9 cellular contexts compared by ENCODE assay signal in the genomic region with DNA sequence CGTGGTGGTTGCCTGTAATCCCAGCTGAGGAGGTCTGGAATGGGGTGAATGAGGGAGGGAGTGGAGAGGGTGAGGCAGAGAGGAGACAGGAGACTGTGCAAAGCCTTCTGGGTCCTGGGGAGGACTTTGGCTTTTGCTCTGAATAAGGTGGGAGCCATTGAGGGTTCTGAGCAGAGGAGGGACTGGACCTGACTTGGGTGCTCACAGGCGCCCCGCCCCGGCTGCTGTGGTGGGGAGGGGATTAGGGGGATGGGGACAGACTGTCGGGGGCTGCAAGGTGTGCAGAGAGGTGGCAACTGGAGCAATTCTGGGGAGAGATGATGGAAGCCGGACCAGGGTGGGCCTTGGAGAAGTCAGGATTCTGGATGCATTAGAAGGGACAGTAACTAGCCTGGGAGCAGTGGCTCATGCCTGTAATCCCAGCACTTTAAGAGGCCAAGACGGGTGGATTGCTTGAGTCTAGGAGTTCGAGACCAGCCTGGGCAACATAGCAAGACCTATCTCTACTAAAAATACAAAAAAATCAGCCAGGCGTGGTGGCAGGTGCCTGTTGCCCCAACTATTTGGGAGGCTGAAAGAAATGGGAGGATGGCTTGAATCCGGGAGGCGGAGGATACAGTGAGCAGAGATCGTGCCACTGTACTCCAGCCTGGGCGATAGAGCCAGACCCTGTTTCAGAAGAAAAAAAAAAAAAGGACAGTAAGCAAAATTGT. TPM values are rescaled to one million over a fixed set of nuclear protein-coding genes. Genes with fewer than 3 reads are reported as not detected.
DNase-seq lines count a peak whose midpoint lies in the region; ATAC-seq and TF ChIP-seq lines count a peak whose summit lies in the region.
"Had no signal": no experiment of that assay in that cellular context is flagged by ENCODE, and none has a peak within 500 bp of the region (broad histone marks: within the 10 kb centered on the region; RNA-seq: fewer than 3 reads in every experiment).

No MANE protein-coding gene starts in this region.

- H3K4me1 Mint-ChIP-seq in activated naive CD4-positive, alpha-beta T cell treated with anti-CD3 and anti-CD28 coated beads, Interleukin-2, amount 10 ng/mL, durations not matched to agents 7 days and 5 days = peaks cover 39% of the 10 kb centered on the region

- DNase-seq in activated naive CD4-positive, alpha-beta T cell treated with anti-CD3 and anti-CD28 coated beads, Interleukin-2, amount 10 ng/mL, durations not matched to agents 7 days and 5 days = no peak
- DNase-seq in activated naive CD4-positive, alpha-beta T cell treated with Interleukin-2 at 50 U/mL for 16 hours = no peak
- DNase-seq in ascending aorta (ENCODE audit: low spot score in 2 of 2) (no peak), transverse colon (no peak), SHP77 treated with DMSO at 0.1 percent for 48 hours (lab: John Stamatoyannopoulos, UW) (no peak)
- DNase-seq: nephron progenitor cell had no signal

- 72 to 79% methylated on average over 6 to 13 of the region's 13 CpGs for WGBS in transverse colon (ENCODE audit: low coverage in 1 of 2), 2 donors

- H3K4me3 Mint-ChIP-seq in activated naive CD4-positive, alpha-beta T cell treated with anti-CD3 and anti-CD28 coated beads, Interleukin-2, amount 10 ng/mL, durations not matched to agents 7 days and 5 days = peak overlapping the region; percentile 82

- no peak for TF ChIP-seq CTCF in ascending aorta (IDR thresholded peaks at IDR 0.05)
- TF ChIP-seq CTCF in transverse colon (IDR thresholded peaks at IDR 0.05) = no peak

- no peaks in the 10 kb centered on the region for H3K9me3 Mint-ChIP-seq in activated naive CD4-positive, alpha-beta T cell treated with anti-CD3 and anti-CD28 coated beads, Interleukin-2, amount 10 ng/mL, durations not matched to agents 7 days and 5 days
- H3K9me3 Mint-ChIP-seq: nephron progenitor cell had no signal

- CTCF ChIA-PET in activated naive CD4-positive, alpha-beta T cell treated with anti-CD3 and anti-CD28 coated beads, Interleukin-2, amount 10 ng/mL, durations not matched to agents 7 days and 5 days (lab: Charles Lee) = interaction anchor here (0.9 to 5.2 kb wide), 11 partner anchors 8 to 87 kb away, joined by 3 to 150 read pairs (median 8); a partner anchor contains a TSS

- ATAC-seq in GM18867 (IDR thresholded peaks at IDR 0.05; ENCODE audit: unreplicated experiment) (no peak), GM18519 (IDR thresholded peaks at IDR 0.05; ENCODE audit: low FRiP score, unreplicated experiment) (no peak)

- H3K27me3 Mint-ChIP-seq in activated naive CD4-positive, alpha-beta T cell treated with anti-CD3 and anti-CD28 coated beads, Interleukin-2, amount 10 ng/mL, durations not matched to agents 7 days and 5 days = peaks cover 47% of the 10 kb centered on the region

- H3K27ac Mint-ChIP-seq in activated naive CD4-positive, alpha-beta T cell treated with anti-CD3 and anti-CD28 coated beads, Interleukin-2, amount 10 ng/mL, durations not matched to agents 7 days and 5 days = no peak overlapping the region
- H3K27ac Mint-ChIP-seq: nephron progenitor cell had no signal

- no peaks in the 10 kb centered on the region for H3K36me3 Mint-ChIP-seq in activated naive CD4-positive, alpha-beta T cell treated with anti-CD3 and anti-CD28 coated beads, Interleukin-2, amount 10 ng/mL, durations not matched to agents 7 days and 5 days

- H3K27me3 ChIP-seq in ascending aorta (no peaks in the 10 kb centered on the region), mucosa of rectum (ENCODE audit: control insufficient read depth in 2 of 2, insufficient read depth in 2 of 2, low read length in 2 of 2) (no peaks in the 10 kb centered on the region), transverse colon (peaks cover 8% of the 10 kb centered on the region)

- peak overlapping the region; percentile 82 to 89 for H3K27ac ChIP-seq in ascending aorta
- peak overlapping the region; percentile 72 to 88 for H3K27ac ChIP-seq in mucosa of rectum (ENCODE audit: low read depth in 2 of 2, low read length in 2 of 2)
- peak overlapping the region; percentile 87 to 93 (median 92) for H3K27ac ChIP-seq in transverse colon

- peak overlapping the region in 1 of 2 donors; percentile 81 for H3K9ac ChIP-seq in mucosa of rectum (ENCODE audit: low read depth in 1 of 2, low read length in 2 of 2)

- no peak for TF ChIP-seq POLR2A in transverse colon (IDR thresholded peaks at IDR 0.05)

- intact Hi-C loops in ascending aorta (cut with DNase I) = loop anchor here (2.0 to 5.0 kb wide), 2 partner anchors 39 to 66 kb away; a partner anchor contains a TSS
- intact Hi-C loops in transverse colon (cut with DNase I; ENCODE audit: low total_unique reads) = loop anchor here (10.0 kb wide), 1 partner anchor 96 kb away; a partner anchor contains a TSS

- no peak for TF ChIP-seq EP300 in transverse colon (IDR thresholded peaks at IDR 0.05; ENCODE audit: low read depth)

- in situ Hi-C loops in transverse colon (cut with MboI; ENCODE audit: low pct_ligation_motif_present in 1 of 4, low pct_unique_long_range_greater_than_20kb in 1 of 4, low sequenced_read_pairs in 3 of 4) = loop anchor here (5.0 to 25.0 kb wide), 5 partner anchors 79 to 274 kb away; a partner anchor contains a TSS

- H3K4me1 ChIP-seq in ascending aorta (peaks cover 5 to 8% of the 10 kb centered on the region in 2 donors), mucosa of rectum (ENCODE audit: control insufficient read depth in 2 of 2, insufficient read depth in 2 of 2, low read length in 2 of 2) (peaks cover 8 to 9% of the 10 kb centered on the region in 2 donors), transverse colon (peaks cover 0 to 20% (median 13%) of the 10 kb centered on the region in 4 donors)

- H3K36me3 ChIP-seq in ascending aorta (no peaks in the 10 kb centered on the region), mucosa of rectum (ENCODE audit: control insufficient read depth in 2 of 2, insufficient read depth in 2 of 2, low read length in 2 of 2) (no peaks in the 10 kb centered on the region), transverse colon (no peaks in the 10 kb centered on the region)

- H3K9me3 ChIP-seq in ascending aorta (no peaks in the 10 kb centered on the region), mucosa of rectum (ENCODE audit: control insufficient read depth in 2 of 2, low read length in 2 of 2) (no peaks in the 10 kb centered on the region), transverse colon (no peaks in the 10 kb centered on the region)

- H3K4me3 ChIP-seq in ascending aorta = peak overlapping the region in 1 of 2 donors; percentile 60
- H3K4me3 ChIP-seq in mucosa of rectum (ENCODE audit: low read length in 2 of 2) = no peak overlapping the region
- H3K4me3 ChIP-seq in transverse colon = peak overlapping the region in 1 of 4 donors; percentile 50

RNA-seq across cellular contexts. Expression of a gene that starts 16.1 kb away (rescaled TPM):
- total RNA-seq in ascending aorta (not detected), transverse colon (not detected)

RNA-seq across cellular contexts. Expression of a gene that starts 45.1 kb away (rescaled TPM):
- not detected for total RNA-seq in ascending aorta
- 100 to 1,000 TPM in 1 of 4 donors, 1 to 10 TPM in 3; 5.2 to 102 (median 6.7) TPM for total RNA-seq in transverse colon

RNA-seq across cellular contexts. Expression of a gene that starts 45.2 kb away (rescaled TPM):
- total RNA-seq in ascending aorta (128 TPM), transverse colon (100 to 1,000 TPM; 113 to 294 (median 177) TPM)
